Comparison of ENCODE assay signal across 10 cellular contexts in the genomic region with DNA sequence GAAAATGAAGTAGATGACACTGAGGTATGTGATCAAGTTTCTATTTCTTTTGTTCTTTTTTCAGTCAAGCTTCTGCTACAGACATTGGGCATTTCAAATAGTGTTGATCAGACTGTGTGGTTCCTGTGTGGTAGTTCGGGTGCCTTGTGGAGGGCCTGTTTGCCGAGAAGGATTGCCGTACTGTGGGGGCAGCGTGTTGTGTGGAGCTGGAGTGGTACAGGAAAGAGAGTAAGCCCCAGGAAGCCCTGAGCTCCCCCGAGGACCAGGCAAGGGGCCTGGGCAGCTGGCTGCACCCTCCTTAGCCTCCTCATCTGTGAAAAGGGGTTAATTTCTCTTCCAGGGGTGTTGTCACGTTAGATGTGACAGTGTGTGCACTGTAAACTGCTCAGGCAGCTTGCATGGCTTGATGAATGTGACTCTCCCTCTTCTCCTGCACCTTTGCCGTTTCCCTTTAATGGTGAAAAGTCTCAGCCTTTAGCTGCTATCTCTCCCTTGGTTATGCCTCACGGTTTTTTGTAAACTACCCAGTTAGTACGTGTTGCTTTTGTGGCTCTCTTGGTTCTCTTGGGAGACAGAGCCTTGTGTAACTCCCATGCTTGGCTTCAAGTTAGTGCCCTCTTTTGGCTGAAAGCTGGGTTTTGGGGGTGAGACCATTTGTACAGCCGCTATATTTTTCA. TPM values are rescaled to one million over a fixed set of nuclear protein-coding genes. Genes with fewer than 3 reads are reported as not detected.
DNase-seq lines count a peak whose midpoint lies in the region; ATAC-seq and TF ChIP-seq lines count a peak whose summit lies in the region.
"Had no signal": no experiment of that assay in that cellular context is flagged by ENCODE, and none has a peak within 500 bp of the region (broad histone marks: within the 10 kb centered on the region; RNA-seq: fewer than 3 reads in every experiment).

No MANE protein-coding gene starts in this region.

- H3K79me2 ChIP-seq in DND-41 (ENCODE audit: insufficient read depth, low read length) (peaks cover 68% of the 10 kb centered on the region), OCI-LY7 (ENCODE audit: insufficient read depth, low read depth, low read length) (peaks cover 7% of the 10 kb centered on the region; the same call in 1 of the 2 replicates), neural progenitor cell (ENCODE audit: low read depth) (peaks cover 22% of the 10 kb centered on the region)

- peaks cover 11% of the 10 kb centered on the region for H3F3A ChIP-seq in neural progenitor cell (ENCODE audit: low read depth)

- POLR2A ChIA-PET in OCI-LY7 (lab: Charles Lee) = interaction anchor here (0.7 kb wide), 1 partner anchor 390 kb away, joined by 3 read pairs; no protein-coding TSS in a partner anchor

- peaks cover 7% of the 10 kb centered on the region for H3K27me3 Mint-ChIP-seq in neural progenitor cell (ENCODE audit: insufficient read depth, low read depth)

- no peak overlapping the region for H2AFZ ChIP-seq in DND-41 (ENCODE audit: low read depth, low read length)
- H2AFZ ChIP-seq in OCI-LY7 (ENCODE audit: low read length) = no peak overlapping the region
- H2AFZ ChIP-seq in neural progenitor cell (replicated peaks) = no peak overlapping the region

- intact Hi-C loops in OCI-LY7 (cut with micrococcal nuclease; ENCODE audit: unreplicated experiment) (no loop called here), dorsolateral prefrontal cortex (cut with DNase I) (loop anchor here in 1 of 2 donors (5.0 kb wide), 1 partner anchor 291 kb away; a partner anchor contains a TSS), posterior vena cava (cut with DNase I) (loop anchor here in 1 of 2 donors (10.0 kb wide), 1 partner anchor 293 kb away; a partner anchor contains a TSS)

- no peak for ATAC-seq in DND-41 (ENCODE audit: insufficient read depth, low read depth)
- ATAC-seq in HG02852 (IDR thresholded peaks at IDR 0.05; ENCODE audit: unreplicated experiment) = no peak
- no peak for ATAC-seq in HG03097 (IDR thresholded peaks at IDR 0.05; ENCODE audit: low FRiP score, unreplicated experiment)

- DNase-seq in DND-41 (no peak), OCI-LY7 (ENCODE audit: low spot score) (no peak), dorsolateral prefrontal cortex (no peak), neural progenitor cell (ENCODE audit: low spot score) (no peak), posterior vena cava (ENCODE audit: low spot score) (no peak), DMS79 (lab: John Stamatoyannopoulos, UW) (no peak)
- DNase-seq: NCI-H446 treated with DMSO at 0.1 percent for 48 hours, SHP77 had no signal

- BruUV-seq in OCI-LY7 (replicated peaks; lab: Mats Ljungman, UMichigan) = no TSS peak

- H3K9me3 Mint-ChIP-seq in neural progenitor cell = no peaks in the 10 kb centered on the region

- H3K4me2 ChIP-seq in DND-41 (ENCODE audit: insufficient read depth, low read length) (peak overlapping the region; percentile 96), OCI-LY7 (ENCODE audit: low read length) (peak overlapping the region; percentile 37), neural progenitor cell (no peak overlapping the region)

- H3K4me3 Mint-ChIP-seq in neural progenitor cell = peak overlapping the region; percentile 43

- H3K27me3 ChIP-seq in DND-41 (ENCODE audit: insufficient read depth, low read length, poor library complexity) (no peaks in the 10 kb centered on the region), dorsolateral prefrontal cortex (no peaks in the 10 kb centered on the region), neural progenitor cell (peaks cover 3% of the 10 kb centered on the region)

- peaks cover 60% of the 10 kb centered on the region for H3K36me3 Mint-ChIP-seq in neural progenitor cell

- peak overlapping the region; percentile 79 for H3K27ac Mint-ChIP-seq in neural progenitor cell

- TF ChIP-seq CTCF in DND-41 (IDR thresholded peaks at IDR 0.05; ENCODE audit: borderline replicate concordance, extremely low read depth, low read length, poor library complexity, severe bottlenecking) (no peak), OCI-LY7 (conservative IDR thresholded peaks at IDR 0.05; ENCODE audit: low read length) (0 out of 2 replicates have a peak, but pooled peaks have one; percentile 21), dorsolateral prefrontal cortex (IDR thresholded peaks at IDR 0.05 in 54 of 56, conservative IDR thresholded peaks at IDR 0.05 in 2 of 56; ENCODE audit: low read depth in 1 of 56, partially characterized antibody in 56 of 56) (peak in 1 of 56 donors; percentile 11), neural progenitor cell (IDR thresholded peaks at IDR 0.05) (no peak)

- H4K20me1 ChIP-seq in DND-41 (ENCODE audit: insufficient read depth, low read length) (peaks cover 39% of the 10 kb centered on the region), OCI-LY7 (ENCODE audit: insufficient read depth, low read length) (no peaks in the 10 kb centered on the region), neural progenitor cell (ENCODE audit: low read depth) (no peaks in the 10 kb centered on the region)

- peaks cover 78% of the 10 kb centered on the region for H3K36me3 ChIP-seq in DND-41 (ENCODE audit: insufficient read depth, low read length)
- peaks cover 71% of the 10 kb centered on the region for H3K36me3 ChIP-seq in OCI-LY7 (ENCODE audit: insufficient read depth, low read length)
- peaks cover 16% of the 10 kb centered on the region for H3K36me3 ChIP-seq in neural progenitor cell

- CTCF ChIA-PET in OCI-LY7 (lab: Charles Lee; ENCODE audit: unreplicated experiment) = no interaction called here

- H3K9ac ChIP-seq in DND-41 (ENCODE audit: low read depth, low read length) = peak overlapping the region; percentile 96; the same call in 1 of the 2 replicates
- no peak overlapping the region for H3K9ac ChIP-seq in neural progenitor cell

- H3K4me1 ChIP-seq in DND-41 (ENCODE audit: insufficient read depth, low read length) (peaks cover 68% of the 10 kb centered on the region), OCI-LY7 (ENCODE audit: insufficient read depth, low read length, poor library complexity, severe bottlenecking) (peaks cover 27% of the 10 kb centered on the region), neural progenitor cell (peaks cover 12% of the 10 kb centered on the region)

- peak overlapping the region in 1 of 2 experiments; percentile 89; a peak in 2 of 4 replicates for H3K4me3 ChIP-seq in DND-41 (ENCODE audit: low read depth in 1 of 2, low read length in 2 of 2)
- H3K4me3 ChIP-seq in OCI-LY7 (ENCODE audit: low read depth, low read length, poor library complexity, severe bottlenecking) = no peak overlapping the region
- H3K4me3 ChIP-seq in dorsolateral prefrontal cortex = peak overlapping the region in 44 of 59 donors; percentile 1 to 87 (median 32)
- H3K4me3 ChIP-seq in neural progenitor cell = no peak overlapping the region

- H3K27ac ChIP-seq in DND-41 (ENCODE audit: low read length) (0 out of 2 replicates have a peak overlapping the region, but pooled peaks have one; percentile 9), OCI-LY7 (ENCODE audit: low read depth, low read length, poor library complexity, severe bottlenecking) (no peak overlapping the region), dorsolateral prefrontal cortex (peak overlapping the region in 58 of 59 donors; percentile 1 to 100 (median 74)), neural progenitor cell (no peak overlapping the region)

- peaks cover 39% of the 10 kb centered on the region for H3K4me1 Mint-ChIP-seq in neural progenitor cell

- H3K9me2 ChIP-seq in OCI-LY7 (ENCODE audit: insufficient read depth, low read length) = no peaks in the 10 kb centered on the region

- H3K9me3 ChIP-seq in DND-41 (ENCODE audit: insufficient read depth, low read length, severe bottlenecking) = no peaks in the 10 kb centered on the region
- H3K9me3 ChIP-seq in OCI-LY7 (ENCODE audit: low read length) = no peaks in the 10 kb centered on the region; the same call in 1 of the 2 replicates
- H3K9me3 ChIP-seq in neural progenitor cell (ENCODE audit: low read depth) = no peaks in the 10 kb centered on the region

RNA-seq across cellular contexts. Expression of a gene that starts 19.5 kb away (rescaled TPM):
- total RNA-seq in OCI-LY7 (2014; rRNA removed; shearing (Covaris generic)) = 6.4 and 7.0 TPM in 2 replicates
- 9.3 and 11.5 TPM in 2 replicates for total RNA-seq in OCI-LY7 (2022)
- 10 to 100 TPM; 17.2 to 66.8 (median 35.1) TPM for total RNA-seq in dorsolateral prefrontal cortex
- 17.9 and 20.9 TPM in 2 replicates for total RNA-seq in neural progenitor cell (ENCODE audit: low replicate concordance)
- 10 to 100 TPM in 1 of 2 donors, 1 to 10 TPM in 1; 6.6 to 18.6 TPM for total RNA-seq in posterior vena cava

Comparison
In these comparisons a context has a peak if more than half of its experiments do, and no peak if none do; other contexts are left out.
1. H3K27ac ChIP-seq: peak in DND-41 (single experiment) and dorsolateral prefrontal cortex (58 of 59); none in OCI-LY7 (single experiment) and neural progenitor cell (single experiment).
2. H3K4me3 ChIP-seq: peak in dorsolateral prefrontal cortex (44 of 59); none in OCI-LY7 (single experiment) and neural progenitor cell (single experiment).